11 cellular contexts compared by ENCODE assay signal in the genomic region with DNA sequence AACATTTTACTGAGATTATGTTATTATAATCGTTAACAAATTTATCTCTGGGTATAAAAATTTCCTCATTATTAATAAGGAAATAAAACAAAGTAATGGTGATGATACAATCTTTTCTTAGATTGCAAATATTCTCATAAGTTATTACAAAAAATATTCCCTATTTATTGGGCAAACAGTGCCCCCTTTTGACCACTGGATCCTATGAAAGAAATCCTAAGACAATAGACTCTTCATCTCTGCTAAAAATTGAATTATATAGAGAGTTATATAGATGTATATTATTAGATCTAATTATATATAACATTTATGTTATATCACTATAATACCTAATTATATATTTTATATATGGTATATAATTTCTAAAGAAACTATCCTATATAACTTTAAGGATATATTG.
DNase-seq lines count a peak whose midpoint lies in the region; ATAC-seq and TF ChIP-seq lines count a peak whose summit lies in the region.
"Had no signal": no experiment of that assay in that cellular context is flagged by ENCODE, and none has a peak within 500 bp of the region (broad histone marks: within the 10 kb centered on the region; RNA-seq: fewer than 3 reads in every experiment).

No MANE protein-coding gene starts in this region.

- H3K27ac ChIP-seq in breast epithelium (no peak overlapping the region), osteoblast (ENCODE audit: low read depth, low read length) (no peak overlapping the region)
- H3K27ac ChIP-seq: prostate gland had no signal

- H3K9me3 ChIP-seq in breast epithelium (no peaks in the 10 kb centered on the region), osteoblast (ENCODE audit: low read depth, low read length) (no peaks in the 10 kb centered on the region)
- H3K9me3 ChIP-seq: prostate gland had no signal

- intact Hi-C loops in breast epithelium (cut with DNase I; ENCODE audit: low total_unique reads): loop anchor here (5.0 kb wide), 1 partner anchor 343 kb away; no protein-coding TSS in a partner anchor

- H3K36me3 ChIP-seq in breast epithelium (no peaks in the 10 kb centered on the region), osteoblast (ENCODE audit: insufficient read depth, low read length) (peaks cover 15% of the 10 kb centered on the region)
- H3K36me3 ChIP-seq: prostate gland had no signal

- peak; percentile 32 for DNase-seq in NCI-H1092 treated with DMSO at 0.1 percent for 48 hours (lab: John Stamatoyannopoulos, UW)
- DNase-seq in NCI-H1092 (lab: John Stamatoyannopoulos, UW): no peak
- DNase-seq in LoVo (ENCODE audit: low spot score): peak; percentile 35
- no peak for DNase-seq in breast epithelium (ENCODE audit: low spot score in 2 of 2)
- peak; percentile 54 for DNase-seq in osteoblast (ENCODE audit: insufficient read length, low spot score, missing footprints)
- DNase-seq: activated CD4-positive, alpha-beta T cell treated with anti-CD3 and anti-CD28 coated beads for 36 hours had no signal

- H3K4me3 ChIP-seq in breast epithelium (no peak overlapping the region), osteoblast (ENCODE audit: insufficient read depth, low read length) (no peak overlapping the region)
- H3K4me3 ChIP-seq: prostate gland had no signal

- H3K27me3 ChIP-seq in breast epithelium: no peaks in the 10 kb centered on the region
- no peaks in the 10 kb centered on the region for H3K27me3 ChIP-seq in osteoblast (ENCODE audit: insufficient read depth, low read length)

- H2AFZ ChIP-seq in osteoblast (ENCODE audit: low read length): no peak overlapping the region

- H3K4me2 ChIP-seq in osteoblast (ENCODE audit: insufficient read depth, low read length): no peak overlapping the region

- TF ChIP-seq CTCF in breast epithelium (IDR thresholded peaks at IDR 0.05): peak in 2 of 3 donors; percentile 26 to 35
- TF ChIP-seq CTCF in osteoblast (IDR thresholded peaks at IDR 0.05; ENCODE audit: extremely low read depth, low read depth, low read length): peak; percentile 39

- peaks cover 6% of the 10 kb centered on the region for H4K20me1 ChIP-seq in osteoblast (ENCODE audit: insufficient read depth, low read length)

- no peak for TF ChIP-seq POLR2A in breast epithelium (IDR thresholded peaks at IDR 0.05)

- ATAC-seq in GM21825 (IDR thresholded peaks at IDR 0.05; ENCODE audit: unreplicated experiment): no peak
- no peak for ATAC-seq in HG02588 (IDR thresholded peaks at IDR 0.05; ENCODE audit: unreplicated experiment)
- ATAC-seq in HG03460 (IDR thresholded peaks at IDR 0.05; ENCODE audit: unreplicated experiment): no peak
- ATAC-seq: activated CD4-positive, alpha-beta T cell treated with anti-CD3 and anti-CD28 coated beads for 36 hours; effector memory CD8-positive, alpha-beta T cell had no signal

- peaks cover 34% of the 10 kb centered on the region for H3K79me2 ChIP-seq in osteoblast (ENCODE audit: insufficient read depth, low read length)

- H3K4me1 ChIP-seq in breast epithelium (no peaks in the 10 kb centered on the region), osteoblast (ENCODE audit: insufficient read depth, low read length) (no peaks in the 10 kb centered on the region)
- H3K4me1 ChIP-seq: prostate gland had no signal

Comparison
In these comparisons a context has a peak if more than half of its experiments do, and no peak if none do; other contexts are left out.
1. DNase-seq: peak in NCI-H1092 treated with DMSO at 0.1 percent for 48 hours (single experiment), LoVo (single experiment) and osteoblast (single experiment); none in NCI-H1092 (single experiment) and breast epithelium (0 of 2).